1 cellular context compared by ENCODE assay signal in genomic region chr5:28344803-28345433, GRCh38.
TF ChIP-seq lines count a peak whose summit lies in the region.

No MANE protein-coding gene starts in this region.

TF ChIP-seq in GM23338, 12 proteins besides CTCF, POLR2A, EP300 and RAD21 (continued from another document):
- TF ChIP-seq, protein P1, sequence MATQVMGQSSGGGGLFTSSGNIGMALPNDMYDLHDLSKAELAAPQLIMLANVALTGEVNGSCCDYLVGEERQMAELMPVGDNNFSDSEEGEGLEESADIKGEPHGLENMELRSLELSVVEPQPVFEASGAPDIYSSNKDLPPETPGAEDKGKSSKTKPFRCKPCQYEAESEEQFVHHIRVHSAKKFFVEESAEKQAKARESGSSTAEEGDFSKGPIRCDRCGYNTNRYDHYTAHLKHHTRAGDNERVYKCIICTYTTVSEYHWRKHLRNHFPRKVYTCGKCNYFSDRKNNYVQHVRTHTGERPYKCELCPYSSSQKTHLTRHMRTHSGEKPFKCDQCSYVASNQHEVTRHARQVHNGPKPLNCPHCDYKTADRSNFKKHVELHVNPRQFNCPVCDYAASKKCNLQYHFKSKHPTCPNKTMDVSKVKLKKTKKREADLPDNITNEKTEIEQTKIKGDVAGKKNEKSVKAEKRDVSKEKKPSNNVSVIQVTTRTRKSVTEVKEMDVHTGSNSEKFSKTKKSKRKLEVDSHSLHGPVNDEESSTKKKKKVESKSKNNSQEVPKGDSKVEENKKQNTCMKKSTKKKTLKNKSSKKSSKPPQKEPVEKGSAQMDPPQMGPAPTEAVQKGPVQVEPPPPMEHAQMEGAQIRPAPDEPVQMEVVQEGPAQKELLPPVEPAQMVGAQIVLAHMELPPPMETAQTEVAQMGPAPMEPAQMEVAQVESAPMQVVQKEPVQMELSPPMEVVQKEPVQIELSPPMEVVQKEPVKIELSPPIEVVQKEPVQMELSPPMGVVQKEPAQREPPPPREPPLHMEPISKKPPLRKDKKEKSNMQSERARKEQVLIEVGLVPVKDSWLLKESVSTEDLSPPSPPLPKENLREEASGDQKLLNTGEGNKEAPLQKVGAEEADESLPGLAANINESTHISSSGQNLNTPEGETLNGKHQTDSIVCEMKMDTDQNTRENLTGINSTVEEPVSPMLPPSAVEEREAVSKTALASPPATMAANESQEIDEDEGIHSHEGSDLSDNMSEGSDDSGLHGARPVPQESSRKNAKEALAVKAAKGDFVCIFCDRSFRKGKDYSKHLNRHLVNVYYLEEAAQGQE (IDR thresholded peaks at IDR 0.05; ENCODE audit: unreplicated experiment) = no peak
- TF ChIP-seq STAT1 (IDR thresholded peaks at IDR 0.05; ENCODE audit: unreplicated experiment) = no peak
